2 cellular contexts compared by ENCODE assay signal in genomic region chr16:23282508-23282907, GRCh38.
TF ChIP-seq lines count a peak whose summit lies in the region.

No MANE protein-coding gene starts in this region.

TF ChIP-seq in K562, 482 proteins besides CTCF, POLR2A, EP300 and RAD21:
- TF ChIP-seq RFX1 (IDR thresholded peaks at IDR 0.05) (peak; percentile 77), SP1 (CRISPR knock-in tag; IDR thresholded peaks at IDR 0.05) (no peak)

TF ChIP-seq in GM23338, 12 proteins besides CTCF, POLR2A, EP300 and RAD21:
- TF ChIP-seq ZNF462 (CRISPR knock-in tag; IDR thresholded peaks at IDR 0.05) (no peak), EZH2 (IDR thresholded peaks at IDR 0.05; ENCODE audit: low read depth, unreplicated experiment) (no peak), POLR2AphosphoS5 (IDR thresholded peaks at IDR 0.05; ENCODE audit: low read depth) (no peak), REST (IDR thresholded peaks at IDR 0.05; ENCODE audit: unreplicated experiment) (no peak), ZNF114 (CRISPR knock-in tag; IDR thresholded peaks at IDR 0.05) (no peak), JUNB (IDR thresholded peaks at IDR 0.05; ENCODE audit: unreplicated experiment) (no peak), ZNF331 (CRISPR knock-in tag; IDR thresholded peaks at IDR 0.05; ENCODE audit: low read depth) (no peak), STAT1 (IDR thresholded peaks at IDR 0.05; ENCODE audit: unreplicated experiment) (no peak), ETS1 (IDR thresholded peaks at IDR 0.05) (no peak), CREB1 (CRISPR knock-in tag; IDR thresholded peaks at IDR 0.05; ENCODE audit: low read depth) (no peak), EZH2phosphoT487 (IDR thresholded peaks at IDR 0.05; ENCODE audit: unreplicated experiment) (no peak), NANOG (IDR thresholded peaks at IDR 0.05; ENCODE audit: borderline replicate concordance) (no peak)
